1 cellular context compared by ENCODE assay signal in genomic region chr22:19975707-19976035, GRCh38.
TF ChIP-seq lines count a peak whose summit lies in the region.

No MANE protein-coding gene starts in this region.

TF ChIP-seq in H1, 55 proteins besides CTCF, POLR2A, EP300 and RAD21:
- TF ChIP-seq, protein P1, sequence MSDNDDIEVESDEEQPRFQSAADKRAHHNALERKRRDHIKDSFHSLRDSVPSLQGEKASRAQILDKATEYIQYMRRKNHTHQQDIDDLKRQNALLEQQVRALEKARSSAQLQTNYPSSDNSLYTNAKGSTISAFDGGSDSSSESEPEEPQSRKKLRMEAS (IDR thresholded peaks at IDR 0.05) = no peak
- TF ChIP-seq SIN3A (conservative IDR thresholded peaks at IDR 0.05 in 1 of 2, IDR thresholded peaks at IDR 0.05 in 1 of 2; ENCODE audit: low read depth in 1 of 2, low read length in 2 of 2) (no peak), RXRA (IDR thresholded peaks at IDR 0.05; ENCODE audit: insufficient read depth, low read depth, low read length) (no peak), GTF2F1 (IDR thresholded peaks at IDR 0.05; ENCODE audit: borderline replicate concordance, low read depth, low read length) (no peak), BCL11A (IDR thresholded peaks at IDR 0.05; ENCODE audit: low read depth in 2 of 2, low read length in 2 of 2) (no peak), CHD1 (IDR thresholded peaks at IDR 0.05; ENCODE audit: low read depth, low read length) (no peak), CBX5 (IDR thresholded peaks at IDR 0.05; ENCODE audit: low read depth, low read length) (no peak), SP4 (IDR thresholded peaks at IDR 0.05; ENCODE audit: low read length) (no peak), FOSL1 (IDR thresholded peaks at IDR 0.05; ENCODE audit: insufficient read depth, low read depth, low read length) (no peak), EZH2 (IDR thresholded peaks at IDR 0.05; ENCODE audit: low read depth, low read length, severe bottlenecking) (no peak), BRCA1 (IDR thresholded peaks at IDR 0.05; ENCODE audit: low read depth, low read length) (no peak), CEBPB (IDR thresholded peaks at IDR 0.05; ENCODE audit: low read depth, low read length) (no peak), NRF1 (IDR thresholded peaks at IDR 0.05; ENCODE audit: low read depth, low read length) (no peak), KDM1A (IDR thresholded peaks at IDR 0.05; ENCODE audit: borderline replicate concordance, low read length) (no peak), TBP (IDR thresholded peaks at IDR 0.05; ENCODE audit: low read depth, low read length) (no peak), USF2 (IDR thresholded peaks at IDR 0.05; ENCODE audit: low read length) (no peak), CHD2 (IDR thresholded peaks at IDR 0.05; ENCODE audit: low read length) (no peak), RBBP5 (IDR thresholded peaks at IDR 0.05; ENCODE audit: borderline replicate concordance, low read depth, low read length) (no peak)
